In the genomic region with DNA sequence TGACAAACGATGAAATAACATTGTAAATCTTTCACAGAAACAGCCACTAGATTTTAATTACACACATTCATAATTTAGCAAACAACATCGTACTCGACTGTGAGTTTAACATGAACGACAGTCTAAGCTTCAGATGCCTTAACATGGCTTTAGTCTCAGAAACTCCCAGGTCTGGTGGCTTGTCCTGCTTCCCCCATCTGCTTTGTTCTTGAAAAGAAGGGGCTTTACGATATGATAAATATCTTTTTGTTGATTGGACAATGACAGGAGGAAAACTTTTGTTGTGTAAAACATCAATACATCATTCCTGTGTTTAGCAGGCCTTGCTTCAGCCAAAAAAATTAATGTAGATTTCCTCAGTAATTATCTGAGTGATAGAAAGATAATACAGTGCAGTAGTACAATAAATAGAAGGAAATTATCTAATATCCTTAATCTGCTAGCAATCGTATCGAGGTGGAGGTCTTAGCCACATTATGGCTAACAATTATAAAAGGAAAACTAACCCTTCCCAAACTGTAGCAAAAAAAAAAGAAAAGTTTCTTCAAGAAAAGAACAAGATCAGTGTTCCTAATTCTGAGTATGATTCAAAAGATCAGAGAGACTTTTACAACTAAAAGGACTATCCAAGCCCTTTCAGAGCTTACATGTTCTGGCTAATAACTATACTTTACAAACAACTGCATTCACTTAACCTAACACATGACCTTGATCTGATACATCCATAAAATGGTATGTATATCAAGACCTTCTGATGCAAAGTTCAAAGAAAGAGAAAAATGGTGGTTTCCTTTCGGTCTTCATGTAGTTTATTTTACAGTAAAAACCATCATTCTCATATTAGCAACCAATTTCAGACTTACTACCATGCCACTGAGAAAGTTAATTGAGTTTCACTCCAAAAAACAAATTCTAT, we compare ENCODE assay signal across 9 cellular contexts.
DNase-seq lines count a peak whose midpoint lies in the region; ATAC-seq and TF ChIP-seq lines count a peak whose summit lies in the region.
"Had no signal": no experiment of that assay in that cellular context is flagged by ENCODE, and none has a peak within 500 bp of the region (broad histone marks: within the 10 kb centered on the region; RNA-seq: fewer than 3 reads in every experiment).

No MANE protein-coding gene starts in this region.

- H3K27me3 ChIP-seq in iPS-20b (ENCODE audit: insufficient read depth, low read length): no peaks in the 10 kb centered on the region
- H3K27me3 ChIP-seq in spleen (replicated peaks in 1 of 7): no peaks in the 10 kb centered on the region

- intact Hi-C loops in spleen (cut with DNase I; ENCODE audit: low total_unique reads) (no loop called here), posterior vena cava (cut with DNase I) (no loop called here)

- TF ChIP-seq CTCF in HEK293 (tag by site-specific recombination; IDR thresholded peaks at IDR 0.05): no peak
- no peak for TF ChIP-seq CTCF in VCaP (conservative IDR thresholded peaks at IDR 0.05)
- no peak for TF ChIP-seq CTCF in spleen (IDR thresholded peaks at IDR 0.05 in 8 of 11, conservative IDR thresholded peaks at IDR 0.05 in 3 of 11)

- no peak for TF ChIP-seq POLR2A in spleen (IDR thresholded peaks at IDR 0.05)

- POLR2A ChIA-PET in HEK293 (lab: Yijun Ruan, JAX): no interaction called here

- DNase-seq in spleen (no peak), posterior vena cava (ENCODE audit: low spot score) (no peak), OCI-M2 (lab: John Stamatoyannopoulos, UW; ENCODE audit: unreplicated experiment) (no peak)
- DNase-seq: effector CD8-positive, alpha-beta T cell; NCI-H2227 treated with DMSO at 0.1 percent for 48 hours had no signal

- no peak for ATAC-seq in HG02571 (IDR thresholded peaks at IDR 0.05; ENCODE audit: unreplicated experiment)

- H3K4me3 ChIP-seq in HEK293 (ENCODE audit: low read depth, low read length) (no peak overlapping the region), iPS-20b (ENCODE audit: low read length) (peak overlapping the region; percentile 41; the same call in 1 of the 2 replicates), spleen (no peak overlapping the region)

- CTCF ChIA-PET in HEK293 (lab: Yijun Ruan, JAX): interaction anchor here (0.6 kb wide), 2 partner anchors 70 to 117 kb away, joined by 5 read pairs; no protein-coding TSS in a partner anchor

- no peak overlapping the region for H3K27ac ChIP-seq in HEK293 (ENCODE audit: extremely low read depth, low read depth, low read length)
- H3K27ac ChIP-seq in VCaP: peak overlapping the region; percentile 98
- H3K27ac ChIP-seq in iPS-20b (ENCODE audit: low read length): peak overlapping the region; percentile 19
- peak overlapping the region; percentile 2 to 72 (median 47) for H3K27ac ChIP-seq in spleen

- H3K4me1 ChIP-seq in HEK293 (ENCODE audit: control insufficient read depth, insufficient read depth, low read length) (peaks cover 15% of the 10 kb centered on the region; the same call in 1 of the 2 replicates), iPS-20b (ENCODE audit: insufficient read depth, low read length) (peaks cover 68% of the 10 kb centered on the region), spleen (peaks cover 46 to 91% (median 74%) of the 10 kb centered on the region in 6 donors)

- WGBS in spleen, 5 donors: 70 to 81% (median 78%) methylated on average over 8 of the region's 8 CpGs

- peaks cover 0 to 35% of the 10 kb centered on the region in 2 experiments; a peak in 1 of 3 replicates for H3K36me3 ChIP-seq in HEK293 (ENCODE audit: control insufficient read depth in 2 of 2, insufficient read depth in 1 of 2, low read length in 2 of 2)
- peaks cover 19% of the 10 kb centered on the region for H3K36me3 ChIP-seq in iPS-20b (ENCODE audit: insufficient read depth, low read depth, low read length)
- peaks cover 0 to 85% (median 33%) of the 10 kb centered on the region in 6 donors for H3K36me3 ChIP-seq in spleen

- H3K9me3 ChIP-seq in HEK293 (ENCODE audit: control insufficient read depth, insufficient read depth, low read depth, low read length) (no peaks in the 10 kb centered on the region), iPS-20b (ENCODE audit: insufficient read depth, low read depth, low read length) (no peaks in the 10 kb centered on the region), spleen (no peaks in the 10 kb centered on the region)

- H3K9ac ChIP-seq in iPS-20b (ENCODE audit: low read depth, low read length): peak overlapping the region; percentile 46; the same call in 1 of the 2 replicates

TF ChIP-seq in HEK293, 187 proteins besides CTCF, POLR2A, EP300 and RAD21:
- TF ChIP-seq ZNF76 (tag by site-specific recombination; IDR thresholded peaks at IDR 0.05; ENCODE audit: borderline replicate concordance, low read depth): no peak
- TF ChIP-seq, protein P1, sequence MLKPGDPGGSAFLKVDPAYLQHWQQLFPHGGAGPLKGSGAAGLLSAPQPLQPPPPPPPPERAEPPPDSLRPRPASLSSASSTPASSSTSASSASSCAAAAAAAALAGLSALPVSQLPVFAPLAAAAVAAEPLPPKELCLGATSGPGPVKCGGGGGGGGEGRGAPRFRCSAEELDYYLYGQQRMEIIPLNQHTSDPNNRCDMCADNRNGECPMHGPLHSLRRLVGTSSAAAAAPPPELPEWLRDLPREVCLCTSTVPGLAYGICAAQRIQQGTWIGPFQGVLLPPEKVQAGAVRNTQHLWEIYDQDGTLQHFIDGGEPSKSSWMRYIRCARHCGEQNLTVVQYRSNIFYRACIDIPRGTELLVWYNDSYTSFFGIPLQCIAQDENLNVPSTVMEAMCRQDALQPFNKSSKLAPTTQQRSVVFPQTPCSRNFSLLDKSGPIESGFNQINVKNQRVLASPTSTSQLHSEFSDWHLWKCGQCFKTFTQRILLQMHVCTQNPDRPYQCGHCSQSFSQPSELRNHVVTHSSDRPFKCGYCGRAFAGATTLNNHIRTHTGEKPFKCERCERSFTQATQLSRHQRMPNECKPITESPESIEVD (tag by site-specific recombination; IDR thresholded peaks at IDR 0.05): peak; percentile 64
- no peak for TF ChIP-seq ZNF558 (tag by site-specific recombination; IDR thresholded peaks at IDR 0.05)
